ENCODE assay signal across 12 cellular contexts in the genomic region with DNA sequence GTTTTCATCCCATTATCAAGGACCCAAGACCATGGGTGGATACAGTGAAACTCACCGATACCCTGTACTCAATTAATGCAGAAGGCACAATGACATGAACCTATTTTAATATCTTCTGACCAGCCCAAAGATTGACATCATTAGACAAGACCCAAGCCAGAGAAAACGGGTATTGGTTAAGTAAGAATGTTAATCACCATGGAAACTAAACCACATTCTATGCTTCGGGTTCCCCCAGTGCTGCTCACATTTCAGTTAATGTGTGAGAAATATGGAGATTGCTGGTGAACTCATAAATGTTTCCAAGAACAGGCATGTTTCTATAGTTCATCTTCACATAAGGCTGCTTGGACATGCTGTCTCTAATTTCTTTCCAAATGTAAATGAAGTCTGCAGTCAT.
"Had no signal": no experiment of that assay in that cellular context is flagged by ENCODE, and none has a peak within 500 bp of the region (broad histone marks: within the 10 kb centered on the region; RNA-seq: fewer than 3 reads in every experiment).

No MANE protein-coding gene starts in this region.

- DNase-seq: KBM-7, NCI-H1105 treated with DMSO at 0.1 percent for 48 hours, NCI-H2081 treated with DMSO at 0.1 percent for 48 hours, NCI-H345, NCI-H446 treated with DMSO at 0.1 percent for 48 hours, NCI-H510A treated with DMSO at 0.1 percent for 48 hours, NCI-H526, Right ventricle myocardium superior, RPMI8226, SIG-M5 had no signal

- H3K4me3 ChIP-seq: SJSA1, SK-N-MC had no signal

- H3K27ac ChIP-seq: SJSA1, SK-N-MC had no signal
